Comparison of ENCODE assay signal across 8 cellular contexts in the genomic region with DNA sequence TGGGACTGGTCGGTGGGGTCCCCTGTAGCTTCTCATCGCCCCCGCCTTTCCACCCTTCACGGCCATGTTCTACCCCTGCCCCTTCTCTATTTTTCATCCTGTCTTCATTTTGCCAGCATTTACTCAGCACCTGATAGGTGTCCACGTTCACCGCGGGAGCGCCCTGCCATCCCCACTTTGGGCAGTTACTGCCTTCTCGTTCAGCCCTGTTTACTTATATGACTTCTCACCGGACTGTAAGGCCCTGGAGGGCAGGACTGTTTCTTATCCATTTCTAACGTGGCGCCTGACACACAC. TPM values are rescaled to one million over a fixed set of nuclear protein-coding genes. Genes with fewer than 3 reads are reported as not detected.
A peak's percentile ranks its signal among the peaks of the same experiment; 100 is the strongest.
DNase-seq lines count a peak whose midpoint lies in the region; TF ChIP-seq lines count a peak whose summit lies in the region.

No MANE protein-coding gene starts in this region.

- no peaks in the 10 kb centered on the region for H3K27me3 ChIP-seq in OCI-LY3 (ENCODE audit: low read depth, low read length)
- no peaks in the 10 kb centered on the region for H3K27me3 ChIP-seq in endodermal cell (ENCODE audit: control insufficient read depth, insufficient read depth, low read length, poor library complexity, severe bottlenecking)
- H3K27me3 ChIP-seq in osteoblast (ENCODE audit: insufficient read depth, low read length), result no peaks in the 10 kb centered on the region

- DNase-seq in Calu3, result no peak
- no peak for DNase-seq in endodermal cell
- DNase-seq in osteoblast (ENCODE audit: insufficient read length, low spot score, missing footprints), result no peak
- no peak for DNase-seq in Ammon's horn (ENCODE audit: low spot score)
- no peak for DNase-seq in CD1c-positive myeloid dendritic cell (ENCODE audit: extremely low spot score)
- no peak for DNase-seq in NCI-H1417 (lab: John Stamatoyannopoulos, UW)
- no peak for DNase-seq in NCI-H2107 treated with DMSO at 0.1 percent for 48 hours (lab: John Stamatoyannopoulos, UW; ENCODE audit: unreplicated experiment)

- no peaks in the 10 kb centered on the region for H3K36me3 ChIP-seq in OCI-LY3 (replicated peaks; ENCODE audit: low read depth, low read length)
- peaks cover 33% of the 10 kb centered on the region for H3K36me3 ChIP-seq in endodermal cell (ENCODE audit: control insufficient read depth, insufficient read depth, low read length)
- H3K36me3 ChIP-seq in osteoblast (ENCODE audit: insufficient read depth, low read length), result peaks cover 33% of the 10 kb centered on the region

- H3K27ac ChIP-seq in OCI-LY3 (ENCODE audit: low read length) (peak overlapping the region; percentile 54), endodermal cell (ENCODE audit: low read depth, low read length) (peak overlapping the region; percentile 54), osteoblast (ENCODE audit: low read depth, low read length) (peak overlapping the region; percentile 85)

- intact Hi-C loops in Calu3 (cut with micrococcal nuclease; ENCODE audit: unreplicated experiment), result no loop called here

- BruUV-seq in Calu3 (replicated peaks; lab: Mats Ljungman, UMichigan), result no TSS peak

- WGBS in endodermal cell (ENCODE audit: insufficient coverage in 1 of 2, insufficient read length in 1 of 2), 2 experiments, result 0 to 1% methylated on average over 12 of the region's 12 CpGs

- H3K4me3 Mint-ChIP-seq in Calu3 (ENCODE audit: low read depth, unreplicated experiment) (peak overlapping the region; percentile 88), endodermal cell (peak overlapping the region; percentile 96)

- H3K4me2 ChIP-seq in OCI-LY3 (ENCODE audit: low read length), result peak overlapping the region; percentile 87
- peak overlapping the region; percentile 93 for H3K4me2 ChIP-seq in osteoblast (ENCODE audit: insufficient read depth, low read length)

- peak overlapping the region; percentile 79 for H3K9ac ChIP-seq in OCI-LY3 (ENCODE audit: low read length)
- peak overlapping the region; percentile 86 for H3K9ac ChIP-seq in endodermal cell (ENCODE audit: extremely low read depth, low read length, poor library complexity, severe bottlenecking)

- H3K27ac Mint-ChIP-seq in Calu3 (ENCODE audit: unreplicated experiment) (peak overlapping the region; percentile 91), endodermal cell (peak overlapping the region; percentile 99)

- peaks cover 36% of the 10 kb centered on the region for H3K4me1 Mint-ChIP-seq in Calu3 (ENCODE audit: low read depth, unreplicated experiment)
- H3K4me1 Mint-ChIP-seq in endodermal cell, result peaks cover 16% of the 10 kb centered on the region

- H4K20me1 ChIP-seq in OCI-LY3 (ENCODE audit: insufficient read depth, low read length) (no peaks in the 10 kb centered on the region), osteoblast (ENCODE audit: insufficient read depth, low read length) (peaks cover 18% of the 10 kb centered on the region)

- no peaks in the 10 kb centered on the region for H3K9me3 ChIP-seq in OCI-LY3 (ENCODE audit: insufficient read depth, low read length)
- H3K9me3 ChIP-seq in endodermal cell (ENCODE audit: control insufficient read depth, low read length), result no peaks in the 10 kb centered on the region
- no peaks in the 10 kb centered on the region for H3K9me3 ChIP-seq in osteoblast (ENCODE audit: low read depth, low read length)

- H3K79me2 ChIP-seq in OCI-LY3 (ENCODE audit: low read length), result peaks cover 21% of the 10 kb centered on the region
- H3K79me2 ChIP-seq in osteoblast (ENCODE audit: insufficient read depth, low read length), result peaks cover 50% of the 10 kb centered on the region

- CTCF ChIA-PET in Calu3 (lab: Charles Lee), result interaction anchor here (0.5 to 1.7 kb wide), 3 partner anchors 10 to 52 kb away, joined by 3 to 7 read pairs (median 6); no protein-coding TSS in a partner anchor

- H3K36me3 Mint-ChIP-seq in Calu3 (ENCODE audit: insufficient read depth, unreplicated experiment), result peaks cover 50% of the 10 kb centered on the region
- peaks cover 30% of the 10 kb centered on the region for H3K36me3 Mint-ChIP-seq in endodermal cell (ENCODE audit: low read depth)

- H2AFZ ChIP-seq in OCI-LY3 (ENCODE audit: low read depth, low read length) (0 out of 2 replicates have a peak overlapping the region, but pooled peaks have one; percentile 13), osteoblast (ENCODE audit: low read length) (peak overlapping the region; percentile 83)

- H3K27me3 Mint-ChIP-seq in Calu3 (ENCODE audit: unreplicated experiment) (no peaks in the 10 kb centered on the region), endodermal cell (ENCODE audit: insufficient read depth) (no peaks in the 10 kb centered on the region)

- H3K4me3 ChIP-seq in OCI-LY3 (ENCODE audit: low read length) (peak overlapping the region; percentile 99), endodermal cell (ENCODE audit: low read length) (peak overlapping the region; percentile 91), osteoblast (ENCODE audit: insufficient read depth, low read length) (peak overlapping the region; percentile 86)

- TF ChIP-seq CTCF in Calu3 (IDR thresholded peaks at IDR 0.05; ENCODE audit: unreplicated experiment), result no peak
- no peak for TF ChIP-seq CTCF in OCI-LY3 (IDR thresholded peaks at IDR 0.05; ENCODE audit: low read depth, low read length)
- no peak for TF ChIP-seq CTCF in endodermal cell (conservative IDR thresholded peaks at IDR 0.05)
- no peak for TF ChIP-seq CTCF in osteoblast (IDR thresholded peaks at IDR 0.05; ENCODE audit: extremely low read depth, low read depth, low read length)

- H3K4me1 ChIP-seq in OCI-LY3 (ENCODE audit: low read length) (peaks cover 7% of the 10 kb centered on the region; the same call in 1 of the 2 replicates), endodermal cell (ENCODE audit: control insufficient read depth, insufficient read depth, low read length) (no peaks in the 10 kb centered on the region), osteoblast (ENCODE audit: insufficient read depth, low read length) (peaks cover 24% of the 10 kb centered on the region)

- no peaks in the 10 kb centered on the region for H3K9me3 Mint-ChIP-seq in Calu3 (ENCODE audit: low read depth, unreplicated experiment)
- no peaks in the 10 kb centered on the region for H3K9me3 Mint-ChIP-seq in endodermal cell

RNA-seq across cellular contexts. Expression of gene MFN2, which starts 0.4 kb away (rescaled TPM):
- total RNA-seq in Calu3 (2022) (61.8 and 66.5 TPM in 2 replicates), endodermal cell (10 to 100 TPM; 41.7 to 56.3 TPM), osteoblast (46.0 and 51.0 TPM in 2 replicates)
- 47.0 TPM for polyA plus RNA-seq in endodermal cell (2013, experiment 1 of 2)
- 43.4 TPM for polyA plus RNA-seq in endodermal cell (2013, experiment 2 of 2)

RNA-seq across cellular contexts. Expression of gene MIIP, which starts 38.7 kb away (rescaled TPM):
- total RNA-seq in Calu3 (2022) (23.4 and 28.8 TPM in 2 replicates), endodermal cell (10 to 100 TPM; 66.2 to 72.1 TPM), osteoblast (24.2 and 26.4 TPM in 2 replicates)
- polyA plus RNA-seq in endodermal cell (2013, experiment 1 of 2), result 57.6 TPM
- polyA plus RNA-seq in endodermal cell (2013, experiment 2 of 2), result 47.7 TPM

RNA-seq across cellular contexts. Expression of gene PLOD1, which starts 46.1 kb away (rescaled TPM):
- total RNA-seq in Calu3 (2022), result 77.2 and 80.2 TPM in 2 replicates
- 10 to 100 TPM; 71.5 to 81.8 TPM for total RNA-seq in endodermal cell
- 66.4 TPM for polyA plus RNA-seq in endodermal cell (2013, experiment 1 of 2)
- polyA plus RNA-seq in endodermal cell (2013, experiment 2 of 2), result 62.0 TPM
- 242 and 281 TPM in 2 replicates for total RNA-seq in osteoblast

RNA-seq across cellular contexts. Expression of gene KIAA2013, which starts 54.4 kb away (rescaled TPM):
- total RNA-seq in Calu3 (2022) (33.7 and 37.8 TPM in 2 replicates), endodermal cell (10 to 100 TPM; 36.2 to 36.7 TPM), osteoblast (51.6 and 64.1 TPM in 2 replicates)
- 34.1 TPM for polyA plus RNA-seq in endodermal cell (2013, experiment 1 of 2)
- 32.3 TPM for polyA plus RNA-seq in endodermal cell (2013, experiment 2 of 2)
